In the genomic region with DNA sequence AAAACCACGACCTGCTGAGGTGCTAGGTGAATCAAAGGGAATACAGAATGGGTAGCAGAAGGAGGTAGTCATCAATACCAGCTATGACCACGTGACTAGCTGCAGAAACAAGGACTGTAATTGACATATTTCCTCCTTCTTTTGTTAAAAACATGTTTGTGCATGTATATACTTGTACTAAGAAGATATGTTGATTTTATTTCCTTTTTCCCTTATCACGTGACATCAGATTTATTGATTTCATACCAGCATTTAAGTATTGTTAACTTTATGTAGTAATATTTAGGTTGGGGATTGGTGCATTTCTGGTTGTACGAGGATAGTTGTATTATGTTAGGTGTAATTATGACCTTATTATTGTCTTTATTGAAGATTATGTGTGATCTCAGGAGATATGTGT, we compare ENCODE assay signal across 26 cellular contexts. TPM values are rescaled to one million over a fixed set of nuclear protein-coding genes. Genes with fewer than 3 reads are reported as not detected.
DNase-seq lines count a peak whose midpoint lies in the region; ATAC-seq, FAIRE-seq and TF ChIP-seq lines count a peak whose summit lies in the region.
"Had no signal": no experiment of that assay in that cellular context is flagged by ENCODE, and none has a peak within 500 bp of the region (broad histone marks: within the 10 kb centered on the region; RNA-seq: fewer than 3 reads in every experiment).

No MANE protein-coding gene starts in this region.

- H4K20me1 ChIP-seq in mammary epithelial cell (ENCODE audit: insufficient read depth, low read length) = no peaks in the 10 kb centered on the region
- H4K20me1 ChIP-seq in GM12878 (ENCODE audit: control insufficient read depth, insufficient read depth) = no peaks in the 10 kb centered on the region

- H3K9ac ChIP-seq in mammary epithelial cell (ENCODE audit: insufficient read depth, low read length) = no peak overlapping the region
- H3K9ac ChIP-seq in GM12878 (ENCODE audit: control insufficient read depth, insufficient read depth, low read length) = no peak overlapping the region
- H3K9ac ChIP-seq: KMS-11 had no signal

- TF ChIP-seq CTCF in mammary epithelial cell (conservative IDR thresholded peaks at IDR 0.05 in 1 of 2, IDR thresholded peaks at IDR 0.05 in 1 of 2; ENCODE audit: extremely low read depth in 1 of 2, insufficient read depth in 1 of 2, low read depth in 1 of 2, low read length in 2 of 2) (no peak), breast epithelium (IDR thresholded peaks at IDR 0.05) (no peak), GM12878 (IDR thresholded peaks at IDR 0.05 in 2 of 3, conservative IDR thresholded peaks at IDR 0.05 in 1 of 3; ENCODE audit: control insufficient read depth in 2 of 3, extremely low read depth in 1 of 3, insufficient read depth in 1 of 3, low read depth in 3 of 3, low read length in 3 of 3) (no peak), foreskin keratinocyte (conservative IDR thresholded peaks at IDR 0.05) (no peak)

- H2AFZ ChIP-seq in mammary epithelial cell (ENCODE audit: low read depth, low read length) (no peak overlapping the region), GM12878 (ENCODE audit: control insufficient read depth, low read depth, low read length) (no peak overlapping the region)
- H2AFZ ChIP-seq: GM23338 had no signal

- H3K9me3 ChIP-seq in mammary epithelial cell (replicated peaks; ENCODE audit: insufficient read depth, low read length) = no peaks in the 10 kb centered on the region
- H3K9me3 ChIP-seq in breast epithelium = peaks cover 0 to 5% of the 10 kb centered on the region in 2 donors
- no peaks in the 10 kb centered on the region; the same call in 2 of the 3 replicates for H3K9me3 ChIP-seq in GM12878 (replicated peaks; ENCODE audit: control insufficient read depth, insufficient read depth, low read length)
- H3K9me3 ChIP-seq: BE2C had no signal

- DNase-seq in mammary epithelial cell (peak; percentile 42), breast epithelium (ENCODE audit: low spot score in 2 of 2) (no peak), GM12878 (ENCODE audit: low read depth, low spot score) (no peak), foreskin keratinocyte (peak; percentile 11 to 47), H54 (ENCODE audit: insufficient read length, low spot score) (no peak), A172 (ENCODE audit: low spot score) (no peak), Kasumi-1 (lab: John Stamatoyannopoulos, UW) (no peak)
- DNase-seq: BE2C; C1 segment of cervical spinal cord; CD4-positive, CD25-positive, alpha-beta regulatory T cell; CD8-positive, alpha-beta memory T cell; COR-L47; DMS 273 treated with DMSO at 0.1 percent for 48 hours; DMS53; DND-41; EL; H7; HFFc6 had no signal

- WGBS in mammary epithelial cell (ENCODE audit: low coverage, missing lambda C conversion rate) = 55% methylated on average over 4 of the region's 4 CpGs
- 10% methylated on average over 4 of the region's 4 CpGs for WGBS in GM12878 (ENCODE audit: insufficient coverage, insufficient replicate concordance, low lambda C conversion rate, missing lambda C conversion rate)

- TF ChIP-seq RAD21 in GM12878 (IDR thresholded peaks at IDR 0.05; ENCODE audit: insufficient read depth, low read depth, low read length) = no peak

- intact Hi-C loops in mammary epithelial cell (cut with micrococcal nuclease) (no loop called here), breast epithelium (cut with DNase I; ENCODE audit: low total_unique reads) (no loop called here), GM12878 (cut with micrococcal nuclease; ENCODE audit: unreplicated experiment) (no loop called here)

- no peaks in the 10 kb centered on the region for H3K27me3 ChIP-seq in mammary epithelial cell (ENCODE audit: insufficient read depth, low read length)
- no peaks in the 10 kb centered on the region for H3K27me3 ChIP-seq in breast epithelium
- H3K27me3 ChIP-seq in GM12878 (replicated peaks in 1 of 2; ENCODE audit: control insufficient read depth in 2 of 2, insufficient read depth in 2 of 2, low read length in 1 of 2) = no peaks in the 10 kb centered on the region
- H3K27me3 ChIP-seq in foreskin keratinocyte = no peaks in the 10 kb centered on the region
- H3K27me3 ChIP-seq: BE2C had no signal

- H3K27ac ChIP-seq in mammary epithelial cell (ENCODE audit: insufficient read depth, low read depth, low read length) (no peak overlapping the region), breast epithelium (no peak overlapping the region), GM12878 (ENCODE audit: control insufficient read depth, insufficient read depth) (no peak overlapping the region), foreskin keratinocyte (no peak overlapping the region)
- H3K27ac ChIP-seq: 22Rv1, HL-60, KMS-11 had no signal

- TF ChIP-seq POLR2A in breast epithelium (IDR thresholded peaks at IDR 0.05) = no peak
- no peak for TF ChIP-seq POLR2A in GM12878 (IDR thresholded peaks at IDR 0.05; ENCODE audit: low read depth, low read length)
- TF ChIP-seq POLR2A in H54 (IDR thresholded peaks at IDR 0.05; ENCODE audit: low read depth, low read length) = no peak

- peaks cover 5% of the 10 kb centered on the region for H3K4me1 ChIP-seq in mammary epithelial cell (ENCODE audit: insufficient read depth, low read length)
- no peaks in the 10 kb centered on the region for H3K4me1 ChIP-seq in breast epithelium
- no peaks in the 10 kb centered on the region for H3K4me1 ChIP-seq in GM12878 (ENCODE audit: control insufficient read depth, insufficient read depth, low read length)
- H3K4me1 ChIP-seq in foreskin keratinocyte = no peaks in the 10 kb centered on the region
- H3K4me1 ChIP-seq: BE2C had no signal

- H3K36me3 ChIP-seq in mammary epithelial cell (ENCODE audit: insufficient read depth, low read length) (no peaks in the 10 kb centered on the region), breast epithelium (no peaks in the 10 kb centered on the region), GM12878 (ENCODE audit: control insufficient read depth in 2 of 2, insufficient read depth in 2 of 2, low read length in 1 of 2) (no peaks in the 10 kb centered on the region)
- H3K36me3 ChIP-seq: BE2C had no signal

- BruUV-seq in mammary epithelial cell (replicated peaks; lab: Mats Ljungman, UMichigan) = no TSS peak
- BruUV-seq in GM12878 (replicated peaks; lab: Mats Ljungman, UMichigan) = no TSS peak

- SMC1A ChIA-PET in GM12878 (lab: Charles Lee; ENCODE audit: uncharacterized antibody, unreplicated experiment) = no interaction called here

- TF ChIP-seq EP300 in GM12878 (IDR thresholded peaks at IDR 0.05; ENCODE audit: borderline replicate concordance in 1 of 2, control insufficient read depth in 1 of 2, low read depth in 2 of 2, low read length in 2 of 2) = no peak

- in situ Hi-C loops in mammary epithelial cell (cut with MboI; ENCODE audit: low sequenced_read_pairs in 2 of 2) (no loop called here), GM12878 (cut with MboI) (no loop called here)

- ATAC-seq in GM12878 (no peak), foreskin keratinocyte (no peak)
- ATAC-seq: GM23338, HCT116 had no signal

- no peak overlapping the region for H3K4me2 ChIP-seq in mammary epithelial cell (ENCODE audit: insufficient read depth, low read depth, low read length)
- H3K4me2 ChIP-seq in GM12878 (ENCODE audit: control insufficient read depth, insufficient read depth) = no peak overlapping the region
- H3K4me2 ChIP-seq: GM23338, KMS-11 had no signal

- CTCF ChIA-PET in mammary epithelial cell (lab: Charles Lee; ENCODE audit: low non-redundant PET) (no interaction called here), GM12878 (lab: Yijun Ruan, JAX) (no interaction called here)

- RAD21 ChIA-PET in GM12878 (lab: Charles Lee; ENCODE audit: unreplicated experiment) = no interaction called here

- no peak for FAIRE-seq in GM12878 (lab: Jason Lieb, UNC)
- FAIRE-seq in H54 (lab: Jason Lieb, UNC) = no peak
- FAIRE-seq: G401.6, GM12892 had no signal

- POLR2A ChIA-PET in GM12878 (lab: Charles Lee) = no interaction called here

- H3K4me3 ChIP-seq in mammary epithelial cell (replicated peaks in 1 of 3; ENCODE audit: insufficient read depth in 1 of 3, low read depth in 2 of 3, low read length in 3 of 3) (no peak overlapping the region), breast epithelium (no peak overlapping the region), GM12878 (no peak overlapping the region)
- H3K4me3 ChIP-seq: GM23338 had no signal

- no peaks in the 10 kb centered on the region for H3K79me2 ChIP-seq in mammary epithelial cell (ENCODE audit: insufficient read depth, low read length)
- H3K79me2 ChIP-seq in GM12878 (ENCODE audit: control insufficient read depth, insufficient read depth, low read length) = no peaks in the 10 kb centered on the region

- dilution Hi-C loops in mammary epithelial cell (cut with HindIII; ENCODE audit: low sequenced_read_pairs) = no loop called here

TF ChIP-seq in GM12878, 131 proteins besides CTCF, POLR2A, EP300 and RAD21:
- TF ChIP-seq YBX1 (IDR thresholded peaks at IDR 0.05) (no peak), RAD51 (IDR thresholded peaks at IDR 0.05) (peak; percentile 57; the same call in 1 of the 2 replicates)

RNA-seq across cellular contexts. Expression of gene PEX5L, which starts 36.2 kb away (rescaled TPM):
- total RNA-seq in mammary epithelial cell (1 to 10 TPM in 1 of 2 donors, under 1 TPM in 1; 0.83 to 7.1 TPM), breast epithelium (1 to 10 TPM in 2 of 3 donors, under 1 TPM in 1; 0.48 to 3.3 (median 1.6) TPM), GM12878 (2014; rRNA removed) (0.51 and 0.54 TPM in 2 replicates), GM12878 (2014; rRNA removed; fragmentation: Illumina TruSeq; extraction: Trizol) (0.55 and 0.63 TPM in 2 replicates), GM12878 (2021) (0.51 and 0.92 TPM in 2 replicates), foreskin keratinocyte (1.1 TPM in 2 replicates)
- polyA plus RNA-seq in mammary epithelial cell (0.86 TPM), GM12878 (2011; rRNA removed) (17.0 and 29.5 TPM in 2 replicates), GM12878 (2014; fragmentation: Illumina TruSeq; extraction: Trizol) (0.31 and 0.84 TPM in 2 replicates), GM12878 (2014; fragmentation: Nextera tagmentation; extraction: Ambion mirVana) (under 1 TPM; 0.11 to 0.13 TPM), GM12878 (2014; rRNA removed) (0.38 and 0.54 TPM in 2 replicates), GM12878 (2016; fragmentation: Nextera tagmentation; extraction: Ambion mirVana) (under 1 TPM; 0.25 to 0.48 TPM), foreskin keratinocyte (0.20 and 0.30 TPM in 2 replicates)
- polyA minus RNA-seq in mammary epithelial cell = not detected
- 3.4 and 4.6 TPM in 2 replicates for total RNA-seq in GM12878 (2013; cell fraction: nucleolus; rRNA removed)
- 0.60 TPM for polyA plus RNA-seq in GM12878 (2011; ENCODE audit: low read depth)
- polyA plus RNA-seq in GM12878 (2011; cell fraction: cytosol; rRNA removed) = 8.1 and 10.8 TPM in 2 replicates
- polyA plus RNA-seq in GM12878 (2011; cell fraction: nucleus; rRNA removed) = 11.9 TPM in 2 replicates
- polyA plus RNA-seq in GM12878 (2012) = 0.28 and 0.44 TPM in 2 replicates
- 21.0 and 21.6 TPM in 2 replicates for polyA minus RNA-seq in GM12878 (2011; rRNA and poly(A)+ RNA removed)
- 14.8 and 19.0 TPM in 2 replicates for polyA minus RNA-seq in GM12878 (2011; cell fraction: cytosol; rRNA and poly(A)+ RNA removed)
- 17.3 and 19.1 TPM in 2 replicates for polyA minus RNA-seq in GM12878 (2011; cell fraction: nucleus; rRNA and poly(A)+ RNA removed)
- 0.12 TPM in 1 of 2 replicates, not detected in the other for total RNA-seq in A172 (2014; rRNA removed; shearing (Covaris generic))
- total RNA-seq: CD4-positive, CD25-positive, alpha-beta regulatory T cell; CD8-positive, alpha-beta memory T cell had no signal
- polyA plus RNA-seq: IgD-negative memory B cell had no signal

Comparison
In these comparisons a context has a peak if more than half of its experiments do, and no peak if none do; other contexts are left out.
1. DNase-seq: peak in mammary epithelial cell (single experiment) and foreskin keratinocyte (2 of 2); none in breast epithelium (0 of 2), GM12878 (single experiment), H54 (single experiment), A172 (single experiment) and Kasumi-1 (0 of 2).